8 cellular contexts compared by ENCODE assay signal in genomic region chr10:100999742-101000601, GRCh38. TPM values are rescaled to one million over a fixed set of nuclear protein-coding genes. Genes with fewer than 3 reads are reported as not detected.
A peak's percentile ranks its signal among the peaks of the same experiment; 100 is the strongest.
DNase-seq lines count a peak whose midpoint lies in the region; ATAC-seq and TF ChIP-seq lines count a peak whose summit lies in the region.

A gene with protein sequence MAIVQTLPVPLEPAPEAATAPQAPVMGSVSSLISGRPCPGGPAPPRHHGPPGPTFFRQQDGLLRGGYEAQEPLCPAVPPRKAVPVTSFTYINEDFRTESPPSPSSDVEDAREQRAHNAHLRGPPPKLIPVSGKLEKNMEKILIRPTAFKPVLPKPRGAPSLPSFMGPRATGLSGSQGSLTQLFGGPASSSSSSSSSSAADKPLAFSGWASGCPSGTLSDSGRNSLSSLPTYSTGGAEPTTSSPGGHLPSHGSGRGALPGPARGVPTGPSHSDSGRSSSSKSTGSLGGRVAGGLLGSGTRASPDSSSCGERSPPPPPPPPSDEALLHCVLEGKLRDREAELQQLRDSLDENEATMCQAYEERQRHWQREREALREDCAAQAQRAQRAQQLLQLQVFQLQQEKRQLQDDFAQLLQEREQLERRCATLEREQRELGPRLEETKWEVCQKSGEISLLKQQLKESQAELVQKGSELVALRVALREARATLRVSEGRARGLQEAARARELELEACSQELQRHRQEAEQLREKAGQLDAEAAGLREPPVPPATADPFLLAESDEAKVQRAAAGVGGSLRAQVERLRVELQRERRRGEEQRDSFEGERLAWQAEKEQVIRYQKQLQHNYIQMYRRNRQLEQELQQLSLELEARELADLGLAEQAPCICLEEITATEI (plus strand): TSS chr10:100999808. CDS start chr10:101002539, 2,731 bp downstream.

- peaks cover 22% of the 10 kb centered on the region for H3K4me1 Mint-ChIP-seq in activated T-cell treated with anti-CD3 and anti-CD28 coated beads, Interleukin-2, amount 50 U/mL, for 72 hours (ENCODE audit: low read depth)
- peaks cover 15% of the 10 kb centered on the region for H3K4me1 Mint-ChIP-seq in T-helper 2 cell treated with Interferon-gamma antibody and Interleukin-4, amounts not matched to agents 5 μg/mL and 100 μg/mL, for 36 hours (ENCODE audit: low read depth)
- H3K4me1 Mint-ChIP-seq in natural killer cell, result peaks cover 14 to 34% of the 10 kb centered on the region in 2 donors

- H3K4me3 Mint-ChIP-seq in activated T-cell treated with anti-CD3 and anti-CD28 coated beads, Interleukin-2, amount 50 U/mL, for 72 hours, result peak within 1 kb of the TSS; percentile 80 to 86
- H3K4me3 Mint-ChIP-seq in T-helper 2 cell treated with Interferon-gamma antibody and Interleukin-4, amounts not matched to agents 5 μg/mL and 100 μg/mL, for 36 hours, result peak within 1 kb of the TSS; percentile 84
- peak within 1 kb of the TSS; percentile 89 for H3K4me3 Mint-ChIP-seq in natural killer cell

- H3K27ac Mint-ChIP-seq in activated T-cell treated with anti-CD3 and anti-CD28 coated beads, Interleukin-2, amount 50 U/mL, for 72 hours, result peak within 1 kb of the TSS; percentile 25
- H3K27ac Mint-ChIP-seq in T-helper 2 cell treated with Interferon-gamma antibody and Interleukin-4, amounts not matched to agents 5 μg/mL and 100 μg/mL, for 36 hours, result peak within 1 kb of the TSS; percentile 85
- H3K27ac Mint-ChIP-seq in natural killer cell, result peak within 1 kb of the TSS; percentile 71 to 82

- intact Hi-C loops in natural killer cell (cut with micrococcal nuclease), result loop anchor here (1.0 to 5.0 kb wide), 2 partner anchors 14 to 32 kb away; partner anchors contain the start of genes PDZD7 and SFXN3

- H3K4me3 ChIP-seq in fibroblast of mammary gland (ENCODE audit: control insufficient read depth, low read depth, low read length), result peak within 1 kb of the TSS; percentile 80

- TF ChIP-seq CTCF in fibroblast of mammary gland (conservative IDR thresholded peaks at IDR 0.05; ENCODE audit: control insufficient read depth, insufficient read depth, low read depth, low read length), result no peak
- TF ChIP-seq CTCF in natural killer cell (IDR thresholded peaks at IDR 0.05), result no peak

- H3K36me3 Mint-ChIP-seq in activated T-cell treated with anti-CD3 and anti-CD28 coated beads, Interleukin-2, amount 50 U/mL, for 72 hours (ENCODE audit: insufficient read depth in 2 of 2), result peaks cover 0 to 2% of the 10 kb centered on the region in 2 donors
- H3K36me3 Mint-ChIP-seq in T-helper 2 cell treated with Interferon-gamma antibody and Interleukin-4, amounts not matched to agents 5 μg/mL and 100 μg/mL, for 36 hours (ENCODE audit: low read depth), result no peaks in the 10 kb centered on the region
- no peaks in the 10 kb centered on the region for H3K36me3 Mint-ChIP-seq in natural killer cell

- H3K9me3 Mint-ChIP-seq in activated T-cell treated with anti-CD3 and anti-CD28 coated beads, Interleukin-2, amount 50 U/mL, for 72 hours, result no peaks in the 10 kb centered on the region
- H3K9me3 Mint-ChIP-seq in T-helper 2 cell treated with Interferon-gamma antibody and Interleukin-4, amounts not matched to agents 5 μg/mL and 100 μg/mL, for 36 hours, result no peaks in the 10 kb centered on the region
- no peaks in the 10 kb centered on the region for H3K9me3 Mint-ChIP-seq in natural killer cell

- H3K27me3 Mint-ChIP-seq in activated T-cell treated with anti-CD3 and anti-CD28 coated beads, Interleukin-2, amount 50 U/mL, for 72 hours (ENCODE audit: low read depth), result no peaks in the 10 kb centered on the region
- peaks cover 2% of the 10 kb centered on the region for H3K27me3 Mint-ChIP-seq in T-helper 2 cell treated with Interferon-gamma antibody and Interleukin-4, amounts not matched to agents 5 μg/mL and 100 μg/mL, for 36 hours (ENCODE audit: low read depth)
- peaks cover 0 to 4% of the 10 kb centered on the region in 2 donors for H3K27me3 Mint-ChIP-seq in natural killer cell (ENCODE audit: low read depth in 2 of 2)

- ATAC-seq in activated T-cell treated with anti-CD3 and anti-CD28 coated beads, Interleukin-2, amount 50 U/mL, for 72 hours (replicated peaks in 1 of 2), result no peak
- ATAC-seq in natural killer cell (no peak), GM21360 (IDR thresholded peaks at IDR 0.05; ENCODE audit: unreplicated experiment) (no peak)

- DNase-seq in activated T-cell treated with anti-CD3 and anti-CD28 coated beads, Interleukin-2, amount 50 U/mL, for 72 hours, result no peak
- DNase-seq in activated T-cell treated with anti-CD3 and anti-CD28 coated beads for 4 hours, result no peak
- DNase-seq in T-helper 2 cell treated with Interferon-gamma antibody and Interleukin-4, amounts not matched to agents 5 μg/mL and 100 μg/mL, for 36 hours (ENCODE audit: low spot score), result no peak
- DNase-seq in fibroblast of mammary gland (ENCODE audit: low read depth), result no peak
- no peak for DNase-seq in natural killer cell
- no peak for DNase-seq in cerebellar nuclear complex (lab: John Stamatoyannopoulos, UW)
- DNase-seq in COLO668 (lab: John Stamatoyannopoulos, UW; ENCODE audit: unreplicated experiment), result no peak

RNA-seq across cellular contexts. Expression of the gene that starts here (rescaled TPM):
- total RNA-seq in activated T-cell treated with anti-CD3 and anti-CD28 coated beads, Interleukin-2, amount 50 U/mL, for 72 hours, result 10 to 100 TPM; 12.0 to 14.1 TPM
- total RNA-seq in natural killer cell, result 10 to 100 TPM in 2 of 3 donors, 1 to 10 TPM in 1; 8.0 to 16.1 (median 11.7) TPM

Comparison
In these comparisons a context has a peak if more than half of its experiments do, and no peak if none do; other contexts are left out.
1. H3K27ac Mint-ChIP-seq: peak in every context shown above with its lines; median percentile 85 in T-helper 2 cell treated with Interferon-gamma antibody and Interleukin-4, amounts not matched to agents 5 μg/mL and 100 μg/mL, for 36 hours; 76 in natural killer cell; 25 in activated T-cell treated with anti-CD3 and anti-CD28 coated beads, Interleukin-2, amount 50 U/mL, for 72 hours.